Comparison of ENCODE assay signal across 1 cellular context in the genomic region with DNA sequence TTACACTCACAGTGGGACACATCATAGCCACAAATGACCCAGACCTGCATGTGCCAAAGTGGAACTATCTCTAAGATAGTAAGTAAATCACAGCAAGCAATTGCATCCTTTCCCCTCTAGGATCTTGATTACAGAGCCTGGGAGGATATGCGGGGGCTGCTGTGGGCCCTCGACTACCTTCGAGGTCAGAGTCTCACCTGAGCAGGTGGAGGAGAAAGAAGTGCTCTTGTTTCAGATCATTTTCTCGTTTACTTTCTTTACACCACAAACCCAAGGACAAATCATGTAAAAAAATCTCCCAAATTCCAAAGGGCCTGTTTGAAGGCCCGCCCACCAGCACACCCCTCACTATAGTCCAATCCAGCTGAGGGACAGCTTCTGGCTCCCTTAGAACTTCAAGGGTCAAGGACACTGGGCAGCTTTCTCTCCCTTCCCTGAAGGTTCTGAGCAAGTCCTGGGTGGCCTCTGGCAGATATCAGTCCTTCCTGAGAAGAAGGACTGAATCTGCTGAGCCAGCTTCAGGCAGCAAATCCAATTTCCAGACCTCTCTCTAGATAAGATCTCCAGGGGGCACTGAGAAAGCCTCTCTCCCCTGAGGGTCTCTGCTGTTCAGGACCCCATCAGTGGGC.
TF ChIP-seq lines count a peak whose summit lies in the region.

No MANE protein-coding gene starts in this region.

TF ChIP-seq in IMR-90, 13 proteins besides CTCF, POLR2A, EP300 and RAD21:
- TF ChIP-seq NFE2L2 (IDR thresholded peaks at IDR 0.05; ENCODE audit: low read depth, low read length), result no peak
- TF ChIP-seq, protein P1, sequence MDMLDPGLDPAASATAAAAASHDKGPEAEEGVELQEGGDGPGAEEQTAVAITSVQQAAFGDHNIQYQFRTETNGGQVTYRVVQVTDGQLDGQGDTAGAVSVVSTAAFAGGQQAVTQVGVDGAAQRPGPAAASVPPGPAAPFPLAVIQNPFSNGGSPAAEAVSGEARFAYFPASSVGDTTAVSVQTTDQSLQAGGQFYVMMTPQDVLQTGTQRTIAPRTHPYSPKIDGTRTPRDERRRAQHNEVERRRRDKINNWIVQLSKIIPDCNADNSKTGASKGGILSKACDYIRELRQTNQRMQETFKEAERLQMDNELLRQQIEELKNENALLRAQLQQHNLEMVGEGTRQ (IDR thresholded peaks at IDR 0.05; ENCODE audit: low read depth, low read length), result no peak
- no peak for TF ChIP-seq CHD1 (IDR thresholded peaks at IDR 0.05; ENCODE audit: low read depth, low read length)
- TF ChIP-seq RFX5 (IDR thresholded peaks at IDR 0.05; ENCODE audit: low read depth, low read length), result no peak
- no peak for TF ChIP-seq MXI1 (IDR thresholded peaks at IDR 0.05; ENCODE audit: borderline replicate concordance, low read depth, low read length)
